ENCODE assay signal across 28 cellular contexts in the genomic region with DNA sequence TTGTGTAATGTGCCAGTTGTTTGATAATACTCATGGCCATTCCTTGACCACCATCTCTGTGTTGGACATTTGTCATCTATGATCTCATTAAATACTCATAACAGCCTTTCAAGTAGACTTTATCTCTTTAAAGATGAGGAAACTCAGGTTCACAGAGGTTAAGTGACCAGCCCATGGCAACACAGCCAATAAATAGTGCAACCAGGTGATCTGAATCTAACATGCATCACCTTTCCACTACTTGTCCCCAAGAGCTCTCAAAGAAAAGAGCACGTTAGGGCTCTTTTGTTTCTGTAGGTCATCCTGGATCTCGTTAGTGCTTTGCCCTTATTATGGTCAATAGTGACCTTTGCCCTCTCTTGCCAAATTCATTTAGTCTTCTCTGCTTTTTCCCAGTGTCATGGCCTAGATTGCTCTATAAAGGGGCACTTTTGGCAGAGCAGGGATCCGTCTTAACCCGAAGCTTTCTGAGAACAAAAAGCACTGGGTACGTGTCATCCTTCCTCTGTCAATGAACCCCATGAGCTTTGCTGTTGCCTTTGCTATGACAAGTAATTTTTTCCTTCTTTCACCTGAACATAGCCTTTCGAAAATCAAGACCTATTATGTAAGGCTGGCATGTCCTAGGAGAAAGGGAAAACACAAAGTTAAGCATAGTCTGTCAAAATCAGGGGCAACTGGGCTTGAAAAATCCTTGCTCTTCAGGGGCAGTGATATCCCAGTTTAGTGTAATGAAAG.
"Had no signal": no experiment of that assay in that cellular context is flagged by ENCODE, and none has a peak within 500 bp of the region (broad histone marks: within the 10 kb centered on the region; RNA-seq: fewer than 3 reads in every experiment).

No MANE protein-coding gene starts in this region.

- H3K4me2 ChIP-seq: hepatocyte had no signal

- H3K4me1 Mint-ChIP-seq: central memory CD8-positive, alpha-beta T cell; memory B cell; naive B cell; stimulated activated effector memory CD8-positive, alpha-beta T cell treated with anti-CD3 and anti-CD28 coated beads, Interleukin-12 subunit alpha, Interleukin-12 subunit beta, amount 100 ng/mL, for 72 hours had no signal

- H2AFZ ChIP-seq: hepatocyte, parathyroid adenoma had no signal

- H3K9me3 Mint-ChIP-seq: central memory CD8-positive, alpha-beta T cell; memory B cell; naive B cell; natural killer cell treated with Interleukin-12 subunit alpha and Interleukin-12 subunit beta and Interleukin-15 and Interleukin-18, amount 100 ng/mL, for 72 hours; stimulated activated effector memory CD8-positive, alpha-beta T cell treated with anti-CD3 and anti-CD28 coated beads, Interleukin-12 subunit alpha, Interleukin-12 subunit beta, amount 100 ng/mL, for 72 hours had no signal

- H3K9me3 ChIP-seq: colonic mucosa, esophagus muscularis mucosa, gastroesophageal sphincter, heart left ventricle, left ventricle myocardium inferior, mucosa of descending colon, neutrophil, stomach, thyroid gland had no signal

- H3K9ac ChIP-seq: parathyroid adenoma had no signal

- H3K27ac Mint-ChIP-seq: memory B cell; naive B cell; natural killer cell treated with Interleukin-12 subunit alpha and Interleukin-12 subunit beta and Interleukin-15 and Interleukin-18, amount 100 ng/mL, for 72 hours; progenitor cell of endocrine pancreas; stimulated activated effector memory CD8-positive, alpha-beta T cell treated with anti-CD3 and anti-CD28 coated beads, Interleukin-12 subunit alpha, Interleukin-12 subunit beta, amount 100 ng/mL, for 72 hours had no signal

- FAIRE-seq: endothelial cell of umbilical vein, kidney had no signal

- ATAC-seq: foreskin keratinocyte; gastroesophageal sphincter; heart left ventricle; mucosa of descending colon; natural killer cell treated with Interleukin-12 subunit alpha and Interleukin-12 subunit beta and Interleukin-15 and Interleukin-18, amount 100 ng/mL, for 72 hours; sciatic nerve; stimulated activated effector memory CD8-positive, alpha-beta T cell treated with anti-CD3 and anti-CD28 coated beads, Interleukin-12 subunit alpha, Interleukin-12 subunit beta, amount 100 ng/mL, for 72 hours had no signal

- H3K36me3 Mint-ChIP-seq: memory B cell; naive B cell; natural killer cell treated with Interleukin-12 subunit alpha and Interleukin-12 subunit beta and Interleukin-15 and Interleukin-18, amount 100 ng/mL, for 72 hours; stimulated activated effector memory CD8-positive, alpha-beta T cell treated with anti-CD3 and anti-CD28 coated beads, Interleukin-12 subunit alpha, Interleukin-12 subunit beta, amount 100 ng/mL, for 72 hours had no signal

- DNase-seq: colonic mucosa; dermis blood vessel endothelial cell; effector memory CD4-positive, alpha-beta T cell; foreskin keratinocyte; heart left ventricle; kidney; left ventricle myocardium inferior; mucosa of descending colon; naive B cell; stimulated activated CD4-positive, alpha-beta T cell treated with anti-CD3 and anti-CD28 coated beads, Interleukin-2, amount 100 ng/mL, for 24 hours; stimulated activated CD4-positive, alpha-beta T cell treated with anti-CD3 and anti-CD28 coated beads, Interleukin-4, amount 100 ng/mL, for 24 hours; stimulated activated naive CD4-positive, alpha-beta T cell treated with Interleukin-2 at 50 U/mL for 16 hours; stomach; thyroid gland; trophoblast cell had no signal

- H3K27me3 Mint-ChIP-seq: progenitor cell of endocrine pancreas had no signal

- H3K79me2 ChIP-seq: hepatocyte, parathyroid adenoma had no signal

- H3K27me3 ChIP-seq: colonic mucosa, esophagus muscularis mucosa, gastroesophageal sphincter, hepatocyte, stomach, thyroid gland had no signal

- H3K27ac ChIP-seq: colonic mucosa, esophagus muscularis mucosa, foreskin keratinocyte, gastroesophageal sphincter, heart left ventricle, hepatocyte, left ventricle myocardium inferior, neutrophil, parathyroid adenoma, stomach, thyroid gland had no signal

- H3K36me3 ChIP-seq: colonic mucosa, esophagus muscularis mucosa, gastroesophageal sphincter, heart left ventricle, left ventricle myocardium inferior, neutrophil, stomach, thyroid gland had no signal

- H3K4me3 Mint-ChIP-seq: central memory CD8-positive, alpha-beta T cell; memory B cell; naive B cell; natural killer cell treated with Interleukin-12 subunit alpha and Interleukin-12 subunit beta and Interleukin-15 and Interleukin-18, amount 100 ng/mL, for 72 hours; stimulated activated effector memory CD8-positive, alpha-beta T cell treated with anti-CD3 and anti-CD28 coated beads, Interleukin-12 subunit alpha, Interleukin-12 subunit beta, amount 100 ng/mL, for 72 hours had no signal

- H3K4me1 ChIP-seq: colonic mucosa, foreskin keratinocyte, gastroesophageal sphincter, heart left ventricle, left ventricle myocardium inferior, parathyroid adenoma, thyroid gland had no signal

- H3K4me3 ChIP-seq: colonic mucosa, esophagus muscularis mucosa, gastroesophageal sphincter, heart left ventricle, hepatocyte, left ventricle myocardium inferior, lung, mucosa of descending colon, stomach, thyroid gland had no signal
